ENCODE assay signal across 18 cellular contexts in the genomic region with DNA sequence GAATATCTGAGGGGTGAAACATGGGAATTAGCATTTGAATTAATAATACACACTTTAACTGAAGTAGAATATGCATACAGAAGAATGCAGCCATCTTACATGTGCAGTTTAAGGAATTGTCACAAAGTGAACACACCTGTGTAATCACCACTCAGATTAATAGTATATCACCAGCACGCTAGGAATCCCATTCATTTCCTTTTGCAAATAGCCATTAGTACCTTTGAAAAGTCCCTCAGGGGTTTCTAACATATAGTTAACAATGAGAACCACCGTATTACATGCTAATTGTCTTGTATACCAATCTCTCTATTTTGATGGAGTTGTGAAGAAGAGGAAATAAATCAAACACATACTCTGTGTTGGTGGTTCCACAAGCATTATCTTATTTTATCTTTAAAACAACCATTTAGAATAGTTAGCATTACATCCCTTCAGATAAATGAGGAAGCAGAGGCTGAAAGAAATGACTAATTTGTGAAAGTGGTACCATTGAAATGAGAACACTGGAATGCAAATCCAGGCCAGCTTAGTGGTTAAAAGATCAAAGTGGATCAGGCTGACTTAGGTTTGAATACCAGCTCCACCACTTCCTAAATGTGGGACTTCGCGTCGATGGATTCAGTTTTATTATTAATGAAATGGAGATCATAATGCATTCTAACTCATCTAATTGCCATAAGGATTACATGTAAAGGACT.
DNase-seq lines count a peak whose midpoint lies in the region; ATAC-seq and TF ChIP-seq lines count a peak whose summit lies in the region.
"Had no signal": no experiment of that assay in that cellular context is flagged by ENCODE, and none has a peak within 500 bp of the region (broad histone marks: within the 10 kb centered on the region; RNA-seq: fewer than 3 reads in every experiment).

No MANE protein-coding gene starts in this region.

- H3K36me3 Mint-ChIP-seq in progenitor cell of endocrine pancreas (ENCODE audit: insufficient read depth), result peaks cover 3% of the 10 kb centered on the region
- H3K36me3 Mint-ChIP-seq: CD4-positive, alpha-beta memory T cell had no signal

- H3K4me3 ChIP-seq in brain microvascular endothelial cell (ENCODE audit: low read depth, low read length) (no peak overlapping the region), upper lobe of right lung (no peak overlapping the region)

- ATAC-seq in GM18868 (IDR thresholded peaks at IDR 0.05; ENCODE audit: unreplicated experiment), result peak; percentile 67
- no peak for ATAC-seq in upper lobe of right lung
- ATAC-seq in HG03571 (IDR thresholded peaks at IDR 0.05; ENCODE audit: unreplicated experiment), result no peak
- ATAC-seq: activated T-helper 17 cell treated with anti-CD3 and anti-CD28 coated beads, Interleukin-2, amount 50 U/mL, for 72 hours; HCT116; left colon had no signal

- TF ChIP-seq CTCF in brain microvascular endothelial cell (IDR thresholded peaks at IDR 0.05; ENCODE audit: low read depth, low read length, missing control alignments), result no peak
- TF ChIP-seq CTCF in progenitor cell of endocrine pancreas (IDR thresholded peaks at IDR 0.05; ENCODE audit: unreplicated experiment), result no peak
- no peak for TF ChIP-seq CTCF in upper lobe of right lung (IDR thresholded peaks at IDR 0.05)

- DNase-seq in NCI-H1417 treated with DMSO at 0.1 percent for 48 hours (lab: John Stamatoyannopoulos, UW) (peak; percentile 64), brain microvascular endothelial cell (peak; percentile 31), progenitor cell of endocrine pancreas (ENCODE audit: low spot score, unreplicated experiment) (no peak), upper lobe of right lung (no peak), erythroblast (lab: John Stamatoyannopoulos, UW) (no peak), NCI-H510A (lab: John Stamatoyannopoulos, UW) (no peak)
- DNase-seq: activated CD4-positive, alpha-beta T cell treated with anti-CD3 and anti-CD28 coated beads for 48 hours; CD4-positive, alpha-beta memory T cell; Kasumi-1; left colon; NCI-H524 treated with DMSO at 0.1 percent for 48 hours; stimulated activated CD8-positive, alpha-beta memory T cell treated with anti-CD3 and anti-CD28 coated beads, Interleukin-4, amount 100 ng/mL, for 48 hours had no signal

- no peak for TF ChIP-seq POLR2A in erythroblast (IDR thresholded peaks at IDR 0.05; ENCODE audit: low read length)

- H3K27me3 Mint-ChIP-seq in progenitor cell of endocrine pancreas, result no peaks in the 10 kb centered on the region
- H3K27me3 Mint-ChIP-seq: activated T-helper 17 cell treated with anti-CD3 and anti-CD28 coated beads, Interleukin-2, amount 50 U/mL, for 72 hours; CD4-positive, alpha-beta memory T cell; central memory CD8-positive, alpha-beta T cell had no signal

- H3K4me1 Mint-ChIP-seq in progenitor cell of endocrine pancreas (ENCODE audit: low read depth), result peaks cover 20% of the 10 kb centered on the region
- H3K4me1 Mint-ChIP-seq: activated T-helper 17 cell treated with anti-CD3 and anti-CD28 coated beads, Interleukin-2, amount 50 U/mL, for 72 hours; CD4-positive, alpha-beta memory T cell; central memory CD8-positive, alpha-beta T cell had no signal

- no peaks in the 10 kb centered on the region for H3K27me3 ChIP-seq in brain microvascular endothelial cell (replicated peaks)
- no peaks in the 10 kb centered on the region for H3K27me3 ChIP-seq in upper lobe of right lung
- H3K27me3 ChIP-seq: neutrophil had no signal

- no peak overlapping the region for H3K4me3 Mint-ChIP-seq in progenitor cell of endocrine pancreas (ENCODE audit: low read depth)
- H3K4me3 Mint-ChIP-seq: activated T-helper 17 cell treated with anti-CD3 and anti-CD28 coated beads, Interleukin-2, amount 50 U/mL, for 72 hours; CD4-positive, alpha-beta memory T cell; central memory CD8-positive, alpha-beta T cell had no signal

- H3K27ac ChIP-seq in brain microvascular endothelial cell, result no peak overlapping the region
- no peak overlapping the region for H3K27ac ChIP-seq in upper lobe of right lung
- H3K27ac ChIP-seq: neutrophil had no signal

- peak overlapping the region; percentile 63 for H3K27ac Mint-ChIP-seq in progenitor cell of endocrine pancreas
- H3K27ac Mint-ChIP-seq: activated T-helper 17 cell treated with anti-CD3 and anti-CD28 coated beads, Interleukin-2, amount 50 U/mL, for 72 hours; CD4-positive, alpha-beta memory T cell had no signal

- H3K9me3 ChIP-seq in upper lobe of right lung, result no peaks in the 10 kb centered on the region
- H3K9me3 ChIP-seq: neutrophil had no signal

- no peaks in the 10 kb centered on the region for H3K4me1 ChIP-seq in upper lobe of right lung

- H3K36me3 ChIP-seq in brain microvascular endothelial cell (replicated peaks), result no peaks in the 10 kb centered on the region
- no peaks in the 10 kb centered on the region for H3K36me3 ChIP-seq in upper lobe of right lung
- H3K36me3 ChIP-seq: neutrophil had no signal

- in situ Hi-C loops in brain microvascular endothelial cell (cut with HindIII; ENCODE audit: low pct_ligation_motif_present, low sequenced_read_pairs), result no loop called here

- intact Hi-C loops in upper lobe of right lung (cut with DNase I), result no loop called here

- peaks cover 3% of the 10 kb centered on the region for H3K9me3 Mint-ChIP-seq in progenitor cell of endocrine pancreas (ENCODE audit: low read depth)
- H3K9me3 Mint-ChIP-seq: activated T-helper 17 cell treated with anti-CD3 and anti-CD28 coated beads, Interleukin-2, amount 50 U/mL, for 72 hours had no signal

Comparison
In these comparisons a context has a peak if more than half of its experiments do, and no peak if none do; other contexts are left out.
1. DNase-seq: peak in NCI-H1417 treated with DMSO at 0.1 percent for 48 hours (single experiment) and brain microvascular endothelial cell (single experiment); none in progenitor cell of endocrine pancreas (single experiment), upper lobe of right lung (single experiment), erythroblast (0 of 2) and NCI-H510A (single experiment).